21 cellular contexts compared by ENCODE assay signal in genomic region chr7:37193087-37193774, GRCh38.
DNase-seq lines count a peak whose midpoint lies in the region; ATAC-seq and TF ChIP-seq lines count a peak whose summit lies in the region.
"Had no signal": no experiment of that assay in that cellular context is flagged by ENCODE, and none has a peak within 500 bp of the region (broad histone marks: within the 10 kb centered on the region; RNA-seq: fewer than 3 reads in every experiment).

No MANE protein-coding gene starts in this region.

- CTCF ChIA-PET in PC-3 (lab: Charles Lee) = no interaction called here

- H4K20me1 ChIP-seq in DND-41 (ENCODE audit: insufficient read depth, low read length) (no peaks in the 10 kb centered on the region), PC-3 (ENCODE audit: low read length) (no peaks in the 10 kb centered on the region)

- peaks cover 5% of the 10 kb centered on the region for H3K9me3 Mint-ChIP-seq in progenitor cell of endocrine pancreas (ENCODE audit: low read depth)
- H3K9me3 Mint-ChIP-seq: activated naive CD4-positive, alpha-beta T cell treated with anti-CD3 and anti-CD28 coated beads, Interleukin-2, amount 50 U/mL, for 24 hours; naive B cell had no signal

- TF ChIP-seq CTCF in DND-41 (IDR thresholded peaks at IDR 0.05; ENCODE audit: borderline replicate concordance, extremely low read depth, low read length, poor library complexity, severe bottlenecking) = no peak
- TF ChIP-seq CTCF in adrenal gland (IDR thresholded peaks at IDR 0.05) = no peak
- no peak for TF ChIP-seq CTCF in progenitor cell of endocrine pancreas (IDR thresholded peaks at IDR 0.05; ENCODE audit: unreplicated experiment)
- TF ChIP-seq CTCF in PC-3 (conservative IDR thresholded peaks at IDR 0.05; ENCODE audit: low read depth, low read length) = no peak

- H3K4me1 ChIP-seq in DND-41 (ENCODE audit: insufficient read depth, low read length) (no peaks in the 10 kb centered on the region), adrenal gland (replicated peaks in 1 of 2) (peaks cover 0 to 4% of the 10 kb centered on the region in 2 donors), PC-3 (ENCODE audit: insufficient read depth, low read length) (no peaks in the 10 kb centered on the region)
- H3K4me1 ChIP-seq: prostate gland had no signal

- peak in 1 of 2 donors; percentile 63 for TF ChIP-seq POLR2A in adrenal gland (IDR thresholded peaks at IDR 0.05)

- peaks cover 6% of the 10 kb centered on the region; the same call in 1 of the 2 replicates for H3K36me3 ChIP-seq in DND-41 (ENCODE audit: insufficient read depth, low read length)
- no peaks in the 10 kb centered on the region for H3K36me3 ChIP-seq in adrenal gland (replicated peaks in 1 of 2)
- no peaks in the 10 kb centered on the region for H3K36me3 ChIP-seq in PC-3 (ENCODE audit: low read depth, low read length)
- H3K36me3 ChIP-seq: prostate gland had no signal

- peaks cover 15% of the 10 kb centered on the region for H3K4me1 Mint-ChIP-seq in progenitor cell of endocrine pancreas (ENCODE audit: low read depth)

- POLR2A ChIA-PET in PC-3 (lab: Charles Lee; ENCODE audit: unreplicated experiment) = no interaction called here

- H3K4me3 ChIP-seq in DND-41 (ENCODE audit: low read depth in 1 of 2, low read length in 2 of 2) = no peak overlapping the region
- H3K4me3 ChIP-seq in adrenal gland = peak overlapping the region in 1 of 4 donors; percentile 31
- H3K4me3 ChIP-seq in PC-3 (ENCODE audit: low read length) = no peak overlapping the region
- H3K4me3 ChIP-seq: prostate gland had no signal

- no peaks in the 10 kb centered on the region for H3K9me3 ChIP-seq in DND-41 (ENCODE audit: insufficient read depth, low read length, severe bottlenecking)
- no peaks in the 10 kb centered on the region for H3K9me3 ChIP-seq in adrenal gland (replicated peaks in 1 of 3)
- no peaks in the 10 kb centered on the region for H3K9me3 ChIP-seq in PC-3 (ENCODE audit: low read length)
- H3K9me3 ChIP-seq: prostate gland had no signal

- H3K36me3 Mint-ChIP-seq in progenitor cell of endocrine pancreas (ENCODE audit: insufficient read depth) = peaks cover 15% of the 10 kb centered on the region

- H3K79me2 ChIP-seq in DND-41 (ENCODE audit: insufficient read depth, low read length) (no peaks in the 10 kb centered on the region), PC-3 (ENCODE audit: low read length) (no peaks in the 10 kb centered on the region)

- H3K27me3 ChIP-seq in DND-41 (ENCODE audit: insufficient read depth, low read length, poor library complexity) = no peaks in the 10 kb centered on the region
- no peaks in the 10 kb centered on the region for H3K27me3 ChIP-seq in adrenal gland
- peaks cover 27% of the 10 kb centered on the region for H3K27me3 ChIP-seq in PC-3 (ENCODE audit: low read length)

- DNase-seq in DND-41 (no peak), adrenal gland (peak in 5 of 7 donors; percentile 14 to 58 (median 39)), Right ventricle myocardium superior (no peak), progenitor cell of endocrine pancreas (ENCODE audit: low spot score, unreplicated experiment) (no peak), DMS 273 treated with DMSO at 0.1 percent for 48 hours (lab: John Stamatoyannopoulos, UW) (no peak), PC-3 (no peak), mesenteric fat pad (ENCODE audit: low spot score) (no peak)
- DNase-seq: activated CD4-positive, alpha-beta T cell treated with anti-CD3 and anti-CD28 coated beads, Interleukin-2, amount 50 U/mL, for 4 hours; activated T-cell treated with anti-CD3 and anti-CD28 coated beads, Interleukin-2, amount 50 U/mL, for 1 hour; central memory CD4-positive, alpha-beta T cell; foreskin fibroblast; HCEC 1CT; Karpas-422; naive B cell; NCI-H1417 treated with DMSO at 0.1 percent for 48 hours; NCI-H2171; NCI-H82; stimulated activated naive CD8-positive, alpha-beta T cell treated with anti-CD3 and anti-CD28 coated beads, Interleukin-15, Interleukin-2, amounts not matched to agents 100 U/mL and 50 U/mL, for 24 hours had no signal

- H2AFZ ChIP-seq in DND-41 (ENCODE audit: low read depth, low read length) (no peak overlapping the region), PC-3 (ENCODE audit: low read length) (no peak overlapping the region)

- BruUV-seq in PC-3 (replicated peaks; lab: Mats Ljungman, UMichigan) = no TSS peak

- peak overlapping the region; percentile 47 for H3K27ac Mint-ChIP-seq in progenitor cell of endocrine pancreas
- H3K27ac Mint-ChIP-seq: activated naive CD4-positive, alpha-beta T cell treated with anti-CD3 and anti-CD28 coated beads, Interleukin-2, amount 50 U/mL, for 24 hours had no signal

- ATAC-seq in DND-41 (ENCODE audit: insufficient read depth, low read depth) = peak; percentile 53
- peak; percentile 94 for ATAC-seq in Right ventricle myocardium superior (ENCODE audit: poor library complexity)
- ATAC-seq in HG03439 (IDR thresholded peaks at IDR 0.05; ENCODE audit: unreplicated experiment) = no peak
- no peak for ATAC-seq in PC-3
- ATAC-seq: stimulated activated naive CD8-positive, alpha-beta T cell treated with anti-CD3 and anti-CD28 coated beads, Interleukin-15, Interleukin-2, amounts not matched to agents 100 U/mL and 50 U/mL, for 24 hours had no signal

- intact Hi-C loops in adrenal gland (cut with DNase I) (loop anchor here in 1 of 2 donors (10.0 kb wide), 1 partner anchor 708 kb away; no protein-coding TSS in a partner anchor), Right ventricle myocardium superior (cut with DNase I) (no loop called here), PC-3 (cut with micrococcal nuclease) (no loop called here)

- H3F3A ChIP-seq in PC-3 (ENCODE audit: low read length, unreplicated experiment) = no peaks in the 10 kb centered on the region

- H3K9ac ChIP-seq in DND-41 (ENCODE audit: low read depth, low read length) (no peak overlapping the region), PC-3 (ENCODE audit: low read length) (no peak overlapping the region)

- H3K27me3 Mint-ChIP-seq in progenitor cell of endocrine pancreas = no peaks in the 10 kb centered on the region
- H3K27me3 Mint-ChIP-seq: activated naive CD4-positive, alpha-beta T cell treated with anti-CD3 and anti-CD28 coated beads, Interleukin-2, amount 50 U/mL, for 24 hours; naive B cell had no signal

- H3K9me2 ChIP-seq in PC-3 (replicated peaks; ENCODE audit: low read length) = no peaks in the 10 kb centered on the region

- H3K27ac ChIP-seq in DND-41 (ENCODE audit: low read length) (no peak overlapping the region), adrenal gland (peak overlapping the region in 2 of 5 donors; percentile 35 to 47), PC-3 (ENCODE audit: low read length) (no peak overlapping the region)
- H3K27ac ChIP-seq: prostate gland had no signal

- WGBS in adrenal gland, 4 donors = 55 to 63% (median 57%) methylated on average over 15 to 16 of the region's 16 CpGs

- H3K4me3 Mint-ChIP-seq in progenitor cell of endocrine pancreas (ENCODE audit: low read depth) = no peak overlapping the region
- H3K4me3 Mint-ChIP-seq: activated naive CD4-positive, alpha-beta T cell treated with anti-CD3 and anti-CD28 coated beads, Interleukin-2, amount 50 U/mL, for 24 hours; naive B cell had no signal

- H3K4me2 ChIP-seq in DND-41 (ENCODE audit: insufficient read depth, low read length) (no peak overlapping the region), PC-3 (ENCODE audit: low read length) (no peak overlapping the region)

Comparison
In these comparisons a context has a peak if more than half of its experiments do, and no peak if none do; other contexts are left out.
1. ATAC-seq: peak in DND-41 (single experiment) and Right ventricle myocardium superior (single experiment); none in HG03439 (single experiment) and PC-3 (single experiment).
2. DNase-seq: peak in adrenal gland (5 of 7); none in DND-41 (single experiment), Right ventricle myocardium superior (single experiment), progenitor cell of endocrine pancreas (single experiment), DMS 273 treated with DMSO at 0.1 percent for 48 hours (single experiment), PC-3 (single experiment) and mesenteric fat pad (single experiment).